In genomic region chr1:17966341-17966740, GRCh38 we compare ENCODE assay signal across 23 cellular contexts.
"Had no signal": no experiment of that assay in that cellular context is flagged by ENCODE, and none has a peak within 500 bp of the region (broad histone marks: within the 10 kb centered on the region; RNA-seq: fewer than 3 reads in every experiment).

No MANE protein-coding gene starts in this region.

- H3K27ac ChIP-seq: ascending aorta, brain microvascular endothelial cell, colonic mucosa, heart left ventricle, pancreas, right lobe of liver, skin epidermis, stomach, testis, vagina had no signal

- H3K9me3 ChIP-seq: ascending aorta, colonic mucosa, gastroesophageal sphincter, heart left ventricle, pancreas, right lobe of liver, stomach, testis, vagina had no signal

- FAIRE-seq: keratinocyte, pancreas had no signal

- H3K4me1 ChIP-seq: ascending aorta, colonic mucosa, gastroesophageal sphincter, heart left ventricle, pancreas, right lobe of liver, stomach, testis, vagina had no signal

- H3K36me3 ChIP-seq: ascending aorta, brain microvascular endothelial cell, colonic mucosa, gastroesophageal sphincter, heart left ventricle, pancreas, right lobe of liver, stomach, vagina had no signal

- ATAC-seq: heart left ventricle; naive thymus-derived CD8-positive, alpha-beta T cell; pancreas; right lobe of liver; stimulated activated effector memory CD8-positive, alpha-beta T cell treated with anti-CD3 and anti-CD28 coated beads, Interleukin-12 subunit alpha, Interleukin-12 subunit beta, amount 100 ng/mL, for 72 hours had no signal

- H3K4me3 ChIP-seq: ascending aorta, colonic mucosa, gastroesophageal sphincter, heart left ventricle, lung, pancreas, right lobe of liver, skin epidermis, stomach, testis, vagina had no signal

- H3K27me3 ChIP-seq: ascending aorta, brain microvascular endothelial cell, colonic mucosa, pancreas, right lobe of liver, testis, vagina had no signal

- DNase-seq: activated CD4-positive, alpha-beta T cell treated with anti-CD3 and anti-CD28 coated beads for 1 hour; activated CD4-positive, alpha-beta T cell treated with anti-CD3 and anti-CD28 coated beads, Interleukin-2, amount 50 U/mL, for 1 hour; activated gamma-delta T cell treated with Interleukin-2 at 50 U/mL for 16 hours; activated T-cell treated with anti-CD3 and anti-CD28 coated beads, Interleukin-2, amount 50 U/mL, for 1 hour; brain microvascular endothelial cell; central memory CD4-positive, alpha-beta T cell; colonic mucosa; heart left ventricle; naive thymus-derived CD8-positive, alpha-beta T cell; pancreas; right lobe of liver; stimulated activated CD4-positive, alpha-beta T cell treated with anti-CD3 and anti-CD28 coated beads, Interleukin-2, amount 100 ng/mL, for 24 hours; stomach; T-helper 1 cell; testis; trophoblast cell had no signal
